Comparison of ENCODE assay signal across 12 cellular contexts in genomic region chr14:59213368-59214315, GRCh38. TPM values are rescaled to one million over a fixed set of nuclear protein-coding genes. Genes with fewer than 3 reads are reported as not detected.
DNase-seq lines count a peak whose midpoint lies in the region; ATAC-seq, FAIRE-seq and TF ChIP-seq lines count a peak whose summit lies in the region.
"Had no signal": no experiment of that assay in that cellular context is flagged by ENCODE, and none has a peak within 500 bp of the region (broad histone marks: within the 10 kb centered on the region; RNA-seq: fewer than 3 reads in every experiment).

No MANE protein-coding gene starts in this region.

- peak; percentile 65 for ATAC-seq in HepG2
- ATAC-seq: activated CD8-positive, alpha-beta memory T cell treated with anti-CD3 and anti-CD28 coated beads, Interleukin-2, amount 10 ng/mL, durations not matched to agents 7 days and 5 days had no signal

- H3K27ac ChIP-seq in BLaER1 = no peak overlapping the region
- H3K27ac ChIP-seq in HepG2 (ENCODE audit: extremely low read length, insufficient read depth, low read length) = peak overlapping the region; percentile 37

- H3K4me3 ChIP-seq in BLaER1 (no peak overlapping the region), HepG2 (replicated peaks in 1 of 3; ENCODE audit: insufficient read depth in 1 of 3, low read depth in 2 of 3, low read length in 3 of 3) (peak overlapping the region in 2 of 3 experiments; percentile 9 to 39; a peak in 2 of 6 replicates)

- POLR2A ChIA-PET in HepG2 (lab: Yijun Ruan, JAX) = interaction anchor here (1.4 kb wide), 1 partner anchor 25 kb away, joined by 11 read pairs; the partner anchor contains the start of gene DAAM1

- H4K20me1 ChIP-seq in BLaER1 = no peaks in the 10 kb centered on the region; the same call in 1 of the 2 replicates
- no peaks in the 10 kb centered on the region; the same call in 1 of the 2 replicates for H4K20me1 ChIP-seq in HepG2 (ENCODE audit: insufficient read depth, low read length)

- TF ChIP-seq CTCF in HepG2 (CRISPR knock-in tag; IDR thresholded peaks at IDR 0.05) = no peak
- TF ChIP-seq CTCF in D721Med (IDR thresholded peaks at IDR 0.05; ENCODE audit: insufficient read depth, missing control alignments) = no peak

- H3K4me2 ChIP-seq in BLaER1 = peak overlapping the region; percentile 31; the same call in 1 of the 2 replicates
- H3K4me2 ChIP-seq in HepG2 (ENCODE audit: low read depth, low read length) = peak overlapping the region; percentile 73

- intact Hi-C loops in HepG2 (cut with micrococcal nuclease; ENCODE audit: unreplicated experiment) = loop anchor here (5.0 kb wide), 1 partner anchor 99 kb away; no protein-coding TSS in a partner anchor

- no peak for TF ChIP-seq RAD21 in HepG2 (CRISPR knock-in tag; IDR thresholded peaks at IDR 0.05)

- H2AFZ ChIP-seq in HepG2 (ENCODE audit: low read length) = no peak overlapping the region

- no peaks in the 10 kb centered on the region for H3K36me3 ChIP-seq in BLaER1
- no peaks in the 10 kb centered on the region for H3K36me3 ChIP-seq in HepG2 (replicated peaks in 1 of 2; ENCODE audit: control insufficient read depth in 1 of 2, insufficient read depth in 2 of 2, low read length in 2 of 2)

- H3K4me1 ChIP-seq in BLaER1 (peaks cover 12% of the 10 kb centered on the region), HepG2 (ENCODE audit: insufficient read depth, low read length) (peaks cover 46% of the 10 kb centered on the region)

- 23% methylated on average over 7 of the region's 7 CpGs for WGBS in HepG2 (ENCODE audit: low lambda C conversion rate)

- peak in 1 of 2 experiments; percentile 52; a peak in 1 of 4 replicates for TF ChIP-seq EP300 in HepG2 (IDR thresholded peaks at IDR 0.05; ENCODE audit: low read depth in 2 of 2, low read length in 2 of 2)
- TF ChIP-seq EP300 in HepG2 (CRISPR knock-in tag; IDR thresholded peaks at IDR 0.05; ENCODE audit: borderline replicate concordance) = no peak

- peaks cover 7% of the 10 kb centered on the region; the same call in 1 of the 2 replicates for H3K9me3 ChIP-seq in BLaER1
- no peaks in the 10 kb centered on the region for H3K9me3 ChIP-seq in HepG2 (ENCODE audit: low read length)

- CTCF ChIA-PET in HepG2 (lab: Yijun Ruan, JAX; ENCODE audit: low intra/inter-chr PET ratio, low total read pairs) = no interaction called here

- no TSS peak for BruUV-seq in HepG2 (replicated peaks; lab: Mats Ljungman, UMichigan)

- DNase-seq in NCI-H1092 (lab: John Stamatoyannopoulos, UW) = peak; percentile 60
- peak; percentile 40 for DNase-seq in SHP77 treated with DMSO at 0.1 percent for 48 hours (lab: John Stamatoyannopoulos, UW)
- DNase-seq in HepG2 (ENCODE audit: low spot score) = peak; percentile 81
- DNase-seq in UCSD-AML1 (lab: John Stamatoyannopoulos, UW; ENCODE audit: unreplicated experiment) = no peak
- DNase-seq in NCI-H1694 (lab: John Stamatoyannopoulos, UW) = no peak
- DNase-seq in D721Med (ENCODE audit: insufficient read length, low spot score) = no peak
- DNase-seq in hippocampal formation (lab: John Stamatoyannopoulos, UW) = no peak
- DNase-seq: activated CD8-positive, alpha-beta memory T cell treated with anti-CD3 and anti-CD28 coated beads, Interleukin-2, amount 10 ng/mL, durations not matched to agents 7 days and 5 days; amniotic stem cell; H7; stimulated activated CD4-positive, alpha-beta T cell treated with anti-CD3 and anti-CD28 coated beads, Interleukin-4, amount 100 ng/mL, for 1 hour had no signal

- H3K9ac ChIP-seq in BLaER1 (no peak overlapping the region), HepG2 (ENCODE audit: insufficient read depth, low read depth, low read length) (no peak overlapping the region)

- H3K27me3 ChIP-seq in BLaER1 = no peaks in the 10 kb centered on the region
- H3K27me3 ChIP-seq in HepG2 (ENCODE audit: control insufficient read depth in 1 of 2, insufficient read depth in 2 of 2, low read length in 2 of 2) = no peaks in the 10 kb centered on the region

- peak; percentile 90 for FAIRE-seq in HepG2 (lab: Jason Lieb, UNC)
- no peak for FAIRE-seq in D721Med (lab: Jason Lieb, UNC)

- in situ Hi-C loops in HepG2 (cut with HindIII; ENCODE audit: extremely low pct_ligation_motif_present, low pct_unique_long_range_greater_than_20kb) = no loop called here

- no peak for TF ChIP-seq POLR2A in HepG2 (IDR thresholded peaks at IDR 0.05; ENCODE audit: insufficient read depth in 1 of 2, low read depth in 2 of 2, low read length in 2 of 2)

- H3K79me2 ChIP-seq in HepG2 (ENCODE audit: insufficient read depth, low read length) = peaks cover 47% of the 10 kb centered on the region

TF ChIP-seq in HepG2, 621 proteins besides CTCF, POLR2A, EP300 and RAD21 (continues in another document):
- TF ChIP-seq TCF7 (IDR thresholded peaks at IDR 0.05; ENCODE audit: low read depth) = peak; percentile 62
- no peak for TF ChIP-seq ZNF318 (CRISPR knock-in tag; IDR thresholded peaks at IDR 0.05)
- TF ChIP-seq TARDBP (CRISPR knock-in tag; IDR thresholded peaks at IDR 0.05) = peak; percentile 52; the same call in 1 of the 2 replicates

RNA-seq across cellular contexts. Expression of gene DAAM1, which starts 25.2 kb away (rescaled TPM):
- 24.5 and 31.2 TPM in 2 replicates for total RNA-seq in HepG2 (2016; rRNA removed; fragmentation: Illumina TruSeq; extraction: Trizol)
- total RNA-seq in HepG2 (2016; cell fraction: cytosol; rRNA removed; fragmentation: Illumina TruSeq; extraction: Trizol; ENCODE audit: low read depth) = 2.9 and 3.1 TPM in 2 replicates
- total RNA-seq in HepG2 (2016; cell fraction: insoluble cytoplasmic fraction; rRNA removed; fragmentation: Illumina TruSeq; extraction: Trizol) = 25.6 and 31.0 TPM in 2 replicates
- 7.0 and 8.7 TPM in 2 replicates for total RNA-seq in HepG2 (2016; cell fraction: membrane; rRNA removed; fragmentation: Illumina TruSeq; extraction: Trizol)
- total RNA-seq in HepG2 (2016; cell fraction: nucleus; rRNA removed; fragmentation: Illumina TruSeq; extraction: Trizol) = 50.3 and 52.6 TPM in 2 replicates
- polyA plus RNA-seq in HepG2 (2011; rRNA removed) = 6.8 and 10.9 TPM in 2 replicates
- 4.0 and 9.7 TPM in 2 replicates for polyA plus RNA-seq in HepG2 (2011; cell fraction: cytosol; rRNA removed)
- polyA plus RNA-seq in HepG2 (2011; cell fraction: nucleus; rRNA removed) = 9.9 and 23.8 TPM in 2 replicates
- 20.7 and 21.6 TPM in 2 replicates for polyA plus RNA-seq in HepG2 (2012)
- 0.61 and 0.62 TPM in 2 replicates for polyA plus RNA-seq in HepG2 (2016; cell fraction: cytosol; fragmentation: Illumina TruSeq; extraction: Trizol; ENCODE audit: low read depth)
- 20.3 and 24.6 TPM in 2 replicates for polyA plus RNA-seq in HepG2 (2016; cell fraction: insoluble cytoplasmic fraction; fragmentation: Illumina TruSeq; extraction: Trizol; ENCODE audit: low read depth)
- polyA plus RNA-seq in HepG2 (2016; cell fraction: membrane; fragmentation: Illumina TruSeq; extraction: Trizol; ENCODE audit: low read depth) = 0.97 and 1.4 TPM in 2 replicates
- 29.5 and 31.8 TPM in 2 replicates for polyA plus RNA-seq in HepG2 (2016; cell fraction: nucleus; fragmentation: Illumina TruSeq; extraction: Trizol; ENCODE audit: insufficient read depth, low read depth)
- polyA minus RNA-seq in HepG2 (2011; rRNA and poly(A)+ RNA removed; ENCODE audit: low replicate concordance) = 12.6 and 17.7 TPM in 2 replicates
- polyA minus RNA-seq in HepG2 (2011; cell fraction: cytosol; rRNA and poly(A)+ RNA removed) = 12.2 and 17.8 TPM in 2 replicates
- polyA minus RNA-seq in HepG2 (2011; cell fraction: nucleus; rRNA and poly(A)+ RNA removed) = 106 and 124 TPM in 2 replicates

Comparison
In these comparisons a context has a peak if more than half of its experiments do, and no peak if none do; other contexts are left out.
1. DNase-seq: peak in NCI-H1092 (single experiment), SHP77 treated with DMSO at 0.1 percent for 48 hours (single experiment) and HepG2 (single experiment); none in UCSD-AML1 (single experiment), NCI-H1694 (single experiment), D721Med (single experiment) and hippocampal formation (0 of 2).